ENCODE assay signal across 9 cellular contexts in genomic region chr6:150981095-150981494, GRCh38.
DNase-seq lines count a peak whose midpoint lies in the region; ATAC-seq and TF ChIP-seq lines count a peak whose summit lies in the region.
"Had no signal": no experiment of that assay in that cellular context is flagged by ENCODE, and none has a peak within 500 bp of the region (broad histone marks: within the 10 kb centered on the region; RNA-seq: fewer than 3 reads in every experiment).

No MANE protein-coding gene starts in this region.

- no peaks in the 10 kb centered on the region for H3K36me3 Mint-ChIP-seq in glutamatergic neuron (ENCODE audit: unreplicated experiment)

- ATAC-seq in GM18502 (IDR thresholded peaks at IDR 0.05; ENCODE audit: poor library complexity, unreplicated experiment) (peak; percentile 91), GM21381 (IDR thresholded peaks at IDR 0.05; ENCODE audit: unreplicated experiment) (peak; percentile 87), HG03135 (IDR thresholded peaks at IDR 0.05; ENCODE audit: unreplicated experiment) (peak; percentile 81), esophagus mucosa (peak; percentile 58)

- H3K27me3 Mint-ChIP-seq in glutamatergic neuron (ENCODE audit: unreplicated experiment), result no peaks in the 10 kb centered on the region

- no peaks in the 10 kb centered on the region for H3K9me3 Mint-ChIP-seq in glutamatergic neuron (ENCODE audit: unreplicated experiment)

- DNase-seq in anterior cingulate cortex (lab: John Stamatoyannopoulos, UW) (no peak), 8988T (no peak), glutamatergic neuron (no peak)
- DNase-seq in effector CD8-positive, alpha-beta T cell (lab: John Stamatoyannopoulos, UW), result no peak
- DNase-seq: NCI-H187 treated with DMSO at 0.1 percent for 48 hours had no signal

- H3K27ac Mint-ChIP-seq in glutamatergic neuron (ENCODE audit: unreplicated experiment), result no peak overlapping the region

- H3K4me1 Mint-ChIP-seq in glutamatergic neuron (ENCODE audit: low read depth, unreplicated experiment), result peaks cover 7% of the 10 kb centered on the region

- no peak overlapping the region for H3K4me3 Mint-ChIP-seq in glutamatergic neuron (ENCODE audit: unreplicated experiment)

- no peak for TF ChIP-seq CTCF in glutamatergic neuron (IDR thresholded peaks at IDR 0.05; ENCODE audit: partially characterized antibody, unreplicated experiment)
